ENCODE assay signal across 11 cellular contexts in the genomic region with DNA sequence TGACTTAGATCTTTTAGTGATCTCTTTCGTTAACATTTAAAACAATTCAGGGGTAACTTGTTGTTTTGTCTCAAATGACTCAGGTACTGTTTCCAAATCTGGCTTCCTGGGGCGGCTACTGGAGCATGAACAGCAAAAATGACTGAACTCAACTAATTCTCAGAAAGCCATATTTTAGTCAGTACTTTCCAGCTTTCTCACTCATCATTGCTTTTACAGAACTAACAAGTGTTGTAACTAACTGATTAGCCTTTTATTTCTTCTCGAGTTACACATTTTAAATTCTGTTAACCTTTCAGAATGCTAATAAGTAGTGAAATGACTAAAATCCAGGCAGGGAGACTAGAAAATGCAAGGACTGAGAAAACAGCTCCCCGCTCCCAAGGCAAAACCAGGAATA. TPM values are rescaled to one million over a fixed set of nuclear protein-coding genes. Genes with fewer than 3 reads are reported as not detected.
DNase-seq lines count a peak whose midpoint lies in the region; ATAC-seq and TF ChIP-seq lines count a peak whose summit lies in the region.
"Had no signal": no experiment of that assay in that cellular context is flagged by ENCODE, and none has a peak within 500 bp of the region (broad histone marks: within the 10 kb centered on the region; RNA-seq: fewer than 3 reads in every experiment).

No MANE protein-coding gene starts in this region.

- no peak overlapping the region for H3K4me3 ChIP-seq in GM06990 (replicated peaks; ENCODE audit: low read depth, low read length)
- H3K4me3 ChIP-seq: cardiac muscle cell, left lung had no signal

- no peak overlapping the region for H3K4me3 Mint-ChIP-seq in activated T-cell treated with anti-CD3 and anti-CD28 coated beads, Interleukin-2, amount 50 U/mL, for 4 hours

- ATAC-seq in GM18867 (IDR thresholded peaks at IDR 0.05; ENCODE audit: unreplicated experiment), result peak; percentile 63
- ATAC-seq in HG02884 (IDR thresholded peaks at IDR 0.05; ENCODE audit: unreplicated experiment), result peak; percentile 57
- peak; percentile 48 to 71 for ATAC-seq in activated T-cell treated with anti-CD3 and anti-CD28 coated beads, Interleukin-2, amount 50 U/mL, for 4 hours
- ATAC-seq: left lung had no signal

- H3K36me3 ChIP-seq in GM06990 (ENCODE audit: control insufficient read depth, insufficient read depth, low read length), result no peaks in the 10 kb centered on the region
- H3K36me3 ChIP-seq: cardiac muscle cell, left lung had no signal

- no peak for TF ChIP-seq CTCF in GM06990 (IDR thresholded peaks at IDR 0.05; ENCODE audit: insufficient read depth, low read length, poor library complexity, severe bottlenecking)

- no peaks in the 10 kb centered on the region for H3K9me3 Mint-ChIP-seq in activated T-cell treated with anti-CD3 and anti-CD28 coated beads, Interleukin-2, amount 50 U/mL, for 4 hours

- no peaks in the 10 kb centered on the region for H3K27me3 ChIP-seq in GM06990 (replicated peaks; ENCODE audit: control insufficient read depth, insufficient read depth, low read length)
- H3K27me3 ChIP-seq: cardiac muscle cell had no signal

- peaks cover 5% of the 10 kb centered on the region for H3K27me3 Mint-ChIP-seq in activated T-cell treated with anti-CD3 and anti-CD28 coated beads, Interleukin-2, amount 50 U/mL, for 4 hours (ENCODE audit: low read depth)

- no peaks in the 10 kb centered on the region for H3K36me3 Mint-ChIP-seq in activated T-cell treated with anti-CD3 and anti-CD28 coated beads, Interleukin-2, amount 50 U/mL, for 4 hours (ENCODE audit: insufficient read depth)

- no peaks in the 10 kb centered on the region for H3K4me1 Mint-ChIP-seq in activated T-cell treated with anti-CD3 and anti-CD28 coated beads, Interleukin-2, amount 50 U/mL, for 4 hours (ENCODE audit: low read depth)

- DNase-seq in GM06990 (ENCODE audit: extremely low read depth, insufficient read length) (peak; percentile 73), dedifferentiated amniotic fluid mesenchymal stem cell (ENCODE audit: extremely low spot score) (no peak), inferior parietal cortex (ENCODE audit: extremely low spot score) (no peak), NCI-H510A (lab: John Stamatoyannopoulos, UW) (no peak), NCI-H128 (lab: John Stamatoyannopoulos, UW; ENCODE audit: unreplicated experiment) (no peak)
- DNase-seq in activated T-cell treated with anti-CD3 and anti-CD28 coated beads, Interleukin-2, amount 50 U/mL, for 4 hours, result no peak
- DNase-seq: left lung, NCI-H2081 had no signal

RNA-seq across cellular contexts. Expression of gene JADE3, which starts 55.3 kb away (rescaled TPM):
- 1 to 10 TPM; 1.0 to 2.3 (median 1.2) TPM for total RNA-seq in activated T-cell treated with anti-CD3 and anti-CD28 coated beads, Interleukin-2, amount 50 U/mL, for 4 hours
